15 cellular contexts compared by ENCODE assay signal in the genomic region with DNA sequence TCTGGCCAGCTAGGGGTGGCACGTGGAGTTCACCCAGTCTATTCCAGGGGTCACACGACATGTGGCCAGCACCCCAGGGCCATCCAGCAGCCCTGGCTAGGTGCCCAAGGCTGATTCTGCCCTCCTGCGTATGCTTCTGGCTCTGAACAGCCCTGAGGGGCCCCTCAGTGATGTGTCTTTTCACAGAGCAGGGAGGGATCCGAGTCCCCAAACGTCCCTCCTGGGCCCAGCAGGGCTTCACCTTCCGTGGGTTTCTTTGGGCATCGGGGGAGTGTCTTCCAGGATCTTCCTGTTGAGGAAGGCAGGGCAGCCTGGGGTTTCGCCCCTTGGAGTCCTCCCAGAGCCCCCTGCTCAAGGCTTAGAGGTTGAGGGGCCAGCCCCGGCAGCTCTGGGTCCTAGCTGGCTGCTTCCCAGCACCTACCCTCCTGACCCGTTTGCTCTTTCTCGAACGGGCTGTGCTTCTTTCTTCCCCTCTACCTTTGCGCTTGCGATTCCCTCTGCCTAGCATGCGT.
A peak's percentile ranks its signal among the peaks of the same experiment; 100 is the strongest.
DNase-seq lines count a peak whose midpoint lies in the region; TF ChIP-seq lines count a peak whose summit lies in the region.
"Had no signal": no experiment of that assay in that cellular context is flagged by ENCODE, and none has a peak within 500 bp of the region (broad histone marks: within the 10 kb centered on the region; RNA-seq: fewer than 3 reads in every experiment).

No MANE protein-coding gene starts in this region.

- POLR2A ChIA-PET in activated CD4-positive, alpha-beta T cell treated with anti-CD3 and anti-CD28 coated beads, Interleukin-2, amount 10 ng/mL, durations not matched to agents 7 days and 5 days (lab: Charles Lee): no interaction called here
- POLR2A ChIA-PET in activated CD4-positive, alpha-beta memory T cell treated with anti-CD3 and anti-CD28 coated beads, Interleukin-2, amount 10 ng/mL, durations not matched to agents 7 days and 5 days (lab: Charles Lee): no interaction called here

- CTCF ChIA-PET in activated CD4-positive, alpha-beta T cell treated with anti-CD3 and anti-CD28 coated beads, Interleukin-2, amount 10 ng/mL, durations not matched to agents 7 days and 5 days (lab: Charles Lee): no interaction called here
- CTCF ChIA-PET in activated CD4-positive, alpha-beta memory T cell treated with anti-CD3 and anti-CD28 coated beads, Interleukin-2, amount 10 ng/mL, durations not matched to agents 7 days and 5 days (lab: Charles Lee): no interaction called here

- H3K4me1 ChIP-seq in tibial artery: peaks cover 0 to 33% (median 28%) of the 10 kb centered on the region in 4 donors

- 68 to 75% methylated on average over 15 of the region's 15 CpGs for WGBS in lower leg skin, 2 donors

- no peak overlapping the region for H3K4me3 Mint-ChIP-seq in activated CD4-positive, alpha-beta T cell treated with anti-CD3 and anti-CD28 coated beads, Interleukin-2, amount 10 ng/mL, durations not matched to agents 7 days and 5 days
- no peak overlapping the region for H3K4me3 Mint-ChIP-seq in activated CD4-positive, alpha-beta memory T cell treated with anti-CD3 and anti-CD28 coated beads, Interleukin-2, amount 10 ng/mL, durations not matched to agents 7 days and 5 days
- H3K4me3 Mint-ChIP-seq: activated naive CD8-positive, alpha-beta T cell treated with anti-CD3 and anti-CD28 coated beads for 36 hours; CD8-positive, alpha-beta memory T cell; endodermal cell; naive thymus-derived CD4-positive, alpha-beta T cell had no signal

- H3K9me3 ChIP-seq in tibial artery: no peaks in the 10 kb centered on the region
- H3K9me3 ChIP-seq: left lung had no signal

- H3K36me3 ChIP-seq in tibial artery: no peaks in the 10 kb centered on the region

- H3K27ac ChIP-seq in tibial artery: peak overlapping the region; percentile 65 to 72
- H3K27ac ChIP-seq: left lung, VCaP had no signal

- no peak for TF ChIP-seq CTCF in lower leg skin (IDR thresholded peaks at IDR 0.05)
- TF ChIP-seq CTCF in tibial artery (IDR thresholded peaks at IDR 0.05): no peak

- H3K27ac Mint-ChIP-seq in activated CD4-positive, alpha-beta T cell treated with anti-CD3 and anti-CD28 coated beads, Interleukin-2, amount 10 ng/mL, durations not matched to agents 7 days and 5 days: no peak overlapping the region
- no peak overlapping the region for H3K27ac Mint-ChIP-seq in activated CD4-positive, alpha-beta memory T cell treated with anti-CD3 and anti-CD28 coated beads, Interleukin-2, amount 10 ng/mL, durations not matched to agents 7 days and 5 days
- H3K27ac Mint-ChIP-seq: activated naive CD8-positive, alpha-beta T cell treated with anti-CD3 and anti-CD28 coated beads for 36 hours; CD8-positive, alpha-beta memory T cell; endodermal cell; naive thymus-derived CD4-positive, alpha-beta T cell had no signal

- H3K27me3 Mint-ChIP-seq in activated CD4-positive, alpha-beta T cell treated with anti-CD3 and anti-CD28 coated beads, Interleukin-2, amount 10 ng/mL, durations not matched to agents 7 days and 5 days: peaks cover 2% of the 10 kb centered on the region
- H3K27me3 Mint-ChIP-seq in activated CD4-positive, alpha-beta memory T cell treated with anti-CD3 and anti-CD28 coated beads, Interleukin-2, amount 10 ng/mL, durations not matched to agents 7 days and 5 days: no peaks in the 10 kb centered on the region
- H3K27me3 Mint-ChIP-seq: activated naive CD8-positive, alpha-beta T cell treated with anti-CD3 and anti-CD28 coated beads for 36 hours had no signal

- no peaks in the 10 kb centered on the region for H3K4me1 Mint-ChIP-seq in activated CD4-positive, alpha-beta T cell treated with anti-CD3 and anti-CD28 coated beads, Interleukin-2, amount 10 ng/mL, durations not matched to agents 7 days and 5 days
- no peaks in the 10 kb centered on the region for H3K4me1 Mint-ChIP-seq in activated CD4-positive, alpha-beta memory T cell treated with anti-CD3 and anti-CD28 coated beads, Interleukin-2, amount 10 ng/mL, durations not matched to agents 7 days and 5 days
- H3K4me1 Mint-ChIP-seq: activated naive CD8-positive, alpha-beta T cell treated with anti-CD3 and anti-CD28 coated beads for 36 hours; CD8-positive, alpha-beta memory T cell; naive thymus-derived CD4-positive, alpha-beta T cell had no signal

- H3K4me3 ChIP-seq in lower leg skin (ENCODE audit: low read depth, poor library complexity, severe bottlenecking): no peak overlapping the region
- no peak overlapping the region for H3K4me3 ChIP-seq in tibial artery
- H3K4me3 ChIP-seq: left lung had no signal

- no peaks in the 10 kb centered on the region for H3K9me3 Mint-ChIP-seq in activated CD4-positive, alpha-beta T cell treated with anti-CD3 and anti-CD28 coated beads, Interleukin-2, amount 10 ng/mL, durations not matched to agents 7 days and 5 days
- no peaks in the 10 kb centered on the region for H3K9me3 Mint-ChIP-seq in activated CD4-positive, alpha-beta memory T cell treated with anti-CD3 and anti-CD28 coated beads, Interleukin-2, amount 10 ng/mL, durations not matched to agents 7 days and 5 days
- H3K9me3 Mint-ChIP-seq: activated naive CD8-positive, alpha-beta T cell treated with anti-CD3 and anti-CD28 coated beads for 36 hours; CD8-positive, alpha-beta memory T cell; endodermal cell; naive thymus-derived CD4-positive, alpha-beta T cell had no signal

- no peaks in the 10 kb centered on the region for H3K27me3 ChIP-seq in tibial artery
- H3K27me3 ChIP-seq: left lung had no signal

- peak; percentile 3 for DNase-seq in activated CD4-positive, alpha-beta T cell treated with anti-CD3 and anti-CD28 coated beads, Interleukin-2, amount 10 ng/mL, durations not matched to agents 7 days and 5 days
- DNase-seq in activated CD4-positive, alpha-beta T cell treated with anti-CD3 and anti-CD28 coated beads for 4 hours: no peak
- peak; percentile 6 for DNase-seq in activated CD4-positive, alpha-beta memory T cell treated with anti-CD3 and anti-CD28 coated beads, Interleukin-2, amount 10 ng/mL, durations not matched to agents 7 days and 5 days
- DNase-seq in lower leg skin (ENCODE audit: low spot score in 2 of 2): peak; percentile 8 to 81
- peak in 1 of 2 donors; percentile 71 for DNase-seq in tibial artery
- DNase-seq in activated CD4-positive, CD25-positive, alpha-beta regulatory T cell treated with anti-CD3 and anti-CD28 coated beads, Interleukin-2, amount 50 U/mL, for 72 hours: no peak
- DNase-seq in NCI-H1417 treated with DMSO at 0.1 percent for 48 hours (lab: John Stamatoyannopoulos, UW): no peak
- DNase-seq in AG20443 (ENCODE audit: low spot score): no peak
- DNase-seq: activated naive CD8-positive, alpha-beta T cell treated with anti-CD3 and anti-CD28 coated beads for 36 hours; naive thymus-derived CD4-positive, alpha-beta T cell; NCI-H187 had no signal

- no peak for TF ChIP-seq POLR2A in lower leg skin (IDR thresholded peaks at IDR 0.05)

- intact Hi-C loops in lower leg skin (cut with DNase I; ENCODE audit: low total_unique reads) (no loop called here), tibial artery (cut with DNase I; ENCODE audit: low total_unique reads) (loop anchor here (5.0 to 10.0 kb wide), 2 partner anchors 72 to 256 kb away; no protein-coding TSS in a partner anchor)

- H3K36me3 Mint-ChIP-seq in activated CD4-positive, alpha-beta T cell treated with anti-CD3 and anti-CD28 coated beads, Interleukin-2, amount 10 ng/mL, durations not matched to agents 7 days and 5 days (ENCODE audit: low read depth): no peaks in the 10 kb centered on the region
- H3K36me3 Mint-ChIP-seq in activated CD4-positive, alpha-beta memory T cell treated with anti-CD3 and anti-CD28 coated beads, Interleukin-2, amount 10 ng/mL, durations not matched to agents 7 days and 5 days (ENCODE audit: low read depth): no peaks in the 10 kb centered on the region
- H3K36me3 Mint-ChIP-seq: activated naive CD8-positive, alpha-beta T cell treated with anti-CD3 and anti-CD28 coated beads for 36 hours; CD8-positive, alpha-beta memory T cell; naive thymus-derived CD4-positive, alpha-beta T cell had no signal

Comparison
In these comparisons a context has a peak if more than half of its experiments do, and no peak if none do; other contexts are left out.
1. DNase-seq: peak in activated CD4-positive, alpha-beta T cell treated with anti-CD3 and anti-CD28 coated beads, Interleukin-2, amount 10 ng/mL, durations not matched to agents 7 days and 5 days (single experiment), activated CD4-positive, alpha-beta memory T cell treated with anti-CD3 and anti-CD28 coated beads, Interleukin-2, amount 10 ng/mL, durations not matched to agents 7 days and 5 days (single experiment) and lower leg skin (2 of 2); none in activated CD4-positive, alpha-beta T cell treated with anti-CD3 and anti-CD28 coated beads for 4 hours (0 of 2), activated CD4-positive, CD25-positive, alpha-beta regulatory T cell treated with anti-CD3 and anti-CD28 coated beads, Interleukin-2, amount 50 U/mL, for 72 hours (single experiment), NCI-H1417 treated with DMSO at 0.1 percent for 48 hours (single experiment) and AG20443 (single experiment).